In the genomic region with DNA sequence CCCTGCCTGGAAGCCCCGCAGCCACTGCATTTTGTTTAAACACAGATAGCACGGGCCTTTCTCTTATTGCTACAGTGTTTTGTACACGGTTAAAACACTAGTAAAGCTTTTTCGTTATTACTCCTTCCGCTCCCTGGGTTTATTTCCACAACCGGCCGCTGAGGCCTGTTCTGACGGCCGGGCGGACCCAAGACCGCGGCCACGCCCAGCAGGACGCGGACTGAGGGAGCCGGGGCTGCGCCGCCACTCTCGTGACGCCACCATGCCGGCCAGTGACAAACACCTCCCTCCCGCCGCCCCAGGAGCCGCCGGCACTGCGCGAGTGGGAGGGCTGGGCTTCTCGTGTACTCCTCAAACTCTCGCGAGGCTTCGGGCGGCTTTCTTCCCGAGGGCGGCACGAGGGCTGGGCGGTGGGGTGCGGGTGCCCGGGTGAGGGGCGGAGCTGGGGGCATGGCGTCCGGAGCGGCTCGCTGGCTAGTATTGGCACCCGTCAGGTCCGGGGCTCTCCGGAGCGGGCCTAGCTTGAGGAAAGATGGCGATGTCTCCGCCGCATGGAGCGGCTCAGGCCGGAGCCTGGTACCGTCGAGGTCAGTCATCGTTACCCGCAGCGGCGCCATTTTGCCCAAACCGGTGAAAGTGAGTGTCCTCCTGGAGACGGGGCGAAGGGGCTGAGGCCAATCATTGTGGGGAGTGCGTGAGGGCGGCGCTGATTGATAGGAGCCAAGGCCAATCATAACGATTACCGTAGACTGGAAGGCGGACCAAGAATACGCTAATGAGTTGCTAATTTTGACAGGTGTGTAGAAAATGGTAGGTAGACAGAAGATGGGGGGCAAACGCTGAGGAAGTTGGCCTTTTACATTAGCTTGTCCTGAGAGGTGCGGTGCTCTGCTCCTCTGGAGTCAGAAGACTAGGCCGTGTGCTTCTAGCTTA, we compare ENCODE assay signal across 8 cellular contexts. TPM values are rescaled to one million over a fixed set of nuclear protein-coding genes. Genes with fewer than 3 reads are reported as not detected.
DNase-seq lines count a peak whose midpoint lies in the region; ATAC-seq and TF ChIP-seq lines count a peak whose summit lies in the region.

A gene with protein sequence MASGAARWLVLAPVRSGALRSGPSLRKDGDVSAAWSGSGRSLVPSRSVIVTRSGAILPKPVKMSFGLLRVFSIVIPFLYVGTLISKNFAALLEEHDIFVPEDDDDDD (plus strand): TSS at position 382 of the 933 bp plus-strand sequence. CDS start 69 bp downstream, at position 451.

- peaks cover 45% of the 10 kb centered on the region for H3K4me1 Mint-ChIP-seq in activated naive CD8-positive, alpha-beta T cell (ENCODE audit: low read depth)

- ATAC-seq in HG02623 (IDR thresholded peaks at IDR 0.05; ENCODE audit: unreplicated experiment) (peak; percentile 81), omental fat pad (ENCODE audit: low FRiP score) (peak; percentile 96)

- peak within 1 kb of the TSS; percentile 97 for H3K27ac Mint-ChIP-seq in activated naive CD8-positive, alpha-beta T cell

- H3K9me3 ChIP-seq in testis = no peaks in the 10 kb centered on the region

- TF ChIP-seq CTCF in GM10248 (IDR thresholded peaks at IDR 0.05; ENCODE audit: control extremely low read depth, extremely low read depth, low read depth, missing control alignments) (no peak), omental fat pad (IDR thresholded peaks at IDR 0.05) (no peak), testis (IDR thresholded peaks at IDR 0.05) (no peak)

- H3K4me3 Mint-ChIP-seq in activated naive CD8-positive, alpha-beta T cell = peak within 1 kb of the TSS; percentile 99

- peak within 1 kb of the TSS; percentile 97 to 99 for H3K27ac ChIP-seq in testis

- H3K36me3 ChIP-seq in testis (ENCODE audit: low read depth, missing control alignments) = no peaks in the 10 kb centered on the region

- no peaks in the 10 kb centered on the region for H3K27me3 ChIP-seq in testis

- H3K27me3 Mint-ChIP-seq in activated naive CD8-positive, alpha-beta T cell = no peaks in the 10 kb centered on the region

- POLR2A ChIA-PET in GM10248 (lab: Yijun Ruan, JAX) = interaction anchor here (0.6 to 2.0 kb wide), 3 partner anchors 9 to 367 kb away, joined by 4 to 7 read pairs (median 7); partner anchors contain the start of genes NAGA and NDUFA6

- CTCF ChIA-PET in GM10248 (lab: Yijun Ruan, JAX) = interaction anchor here (1.1 to 2.8 kb wide), 5 partner anchors 10 to 115 kb away, joined by 3 to 14 read pairs (median 9); no protein-coding TSS in a partner anchor

- peak; percentile 87 for TF ChIP-seq POLR2A in testis (IDR thresholded peaks at IDR 0.05)

- H3K4me3 ChIP-seq in testis = peak within 1 kb of the TSS; percentile 67 to 72

- DNase-seq in GM10248 (ENCODE audit: extremely low spot score) (peak; percentile 98), NCI-H1105 (lab: John Stamatoyannopoulos, UW) (peak; percentile 96), SKM-1 treated with dmso at 0.1 percent for 144 hours (lab: John Stamatoyannopoulos, UW; ENCODE audit: unreplicated experiment) (peak; percentile 95), glomerular visceral epithelial cell (ENCODE audit: extremely low spot score) (peak; percentile 97), omental fat pad (ENCODE audit: low spot score) (peak; percentile 95), testis (peak; percentile 99)

- intact Hi-C loops in testis (cut with DNase I; ENCODE audit: low total_unique reads) = no loop called here

- peaks cover 18% of the 10 kb centered on the region for H3K4me1 ChIP-seq in testis

- H3K9me3 Mint-ChIP-seq in activated naive CD8-positive, alpha-beta T cell (ENCODE audit: low read depth) = no peaks in the 10 kb centered on the region

- 0 to 1% methylated on average over 46 to 68 of the region's 71 CpGs for WGBS in testis, 2 donors

- peaks cover 11% of the 10 kb centered on the region for H3K36me3 Mint-ChIP-seq in activated naive CD8-positive, alpha-beta T cell

RNA-seq across cellular contexts. Expression of the gene that starts here (rescaled TPM):
- total RNA-seq in omental fat pad = 10 to 100 TPM in 3 of 4 donors, 1 to 10 TPM in 1; 9.9 to 16.2 (median 12.2) TPM
- 10 to 100 TPM; 14.3 to 19.4 TPM for total RNA-seq in testis
- polyA plus RNA-seq in testis (ENCODE audit: insufficient read depth, low read depth, low replicate concordance) = 130 TPM

Comparison
In these comparisons a context has a peak if more than half of its experiments do, and no peak if none do; other contexts are left out.
1. Peak in every context shown above with its lines: DNase-seq, ATAC-seq, H3K4me3 ChIP-seq and H3K27ac ChIP-seq.